In the genomic region with DNA sequence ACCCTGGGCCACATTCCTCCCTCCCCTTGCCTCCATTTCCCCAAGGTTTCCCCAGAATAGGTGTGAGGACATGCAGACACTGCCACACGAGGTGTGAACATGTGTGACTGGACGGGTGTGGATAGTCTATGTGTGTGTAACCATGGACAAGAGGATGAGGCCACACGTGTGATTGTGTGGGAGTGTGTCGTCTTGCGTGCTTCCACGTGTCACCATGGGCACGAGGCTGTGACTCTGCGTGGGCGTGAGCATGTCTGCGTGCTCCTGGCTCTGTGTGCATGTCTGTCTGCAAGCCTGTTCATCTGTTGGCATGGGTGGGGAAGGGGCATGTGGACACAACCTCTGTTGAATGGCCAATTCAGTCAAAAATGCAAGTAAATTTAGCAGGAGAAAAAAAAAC, we compare ENCODE assay signal across 1 cellular context.
TF ChIP-seq lines count a peak whose summit lies in the region.

No MANE protein-coding gene starts in this region.

TF ChIP-seq in HepG2, 621 proteins besides CTCF, POLR2A, EP300 and RAD21:
- TF ChIP-seq FUBP1 (CRISPR knock-in tag; IDR thresholded peaks at IDR 0.05; ENCODE audit: borderline replicate concordance) = no peak
- no peak for TF ChIP-seq ZNF24 (IDR thresholded peaks at IDR 0.05)
- no peak for TF ChIP-seq FOXP1 (IDR thresholded peaks at IDR 0.05)
- no peak for TF ChIP-seq FOXP1 (CRISPR knock-in tag; IDR thresholded peaks at IDR 0.05)
- no peak for TF ChIP-seq PRPF4 (IDR thresholded peaks at IDR 0.05; ENCODE audit: low read depth, low read length, poor library complexity, severe bottlenecking)
- TF ChIP-seq ZNF556 (CRISPR knock-in tag; IDR thresholded peaks at IDR 0.05; ENCODE audit: borderline replicate concordance) = no peak
- TF ChIP-seq KLF15 (CRISPR knock-in tag; IDR thresholded peaks at IDR 0.05; ENCODE audit: borderline replicate concordance) = no peak
- TF ChIP-seq HNF1A (IDR thresholded peaks at IDR 0.05; ENCODE audit: low read depth) = no peak
- no peak for TF ChIP-seq HNF1A (CRISPR knock-in tag; IDR thresholded peaks at IDR 0.05; ENCODE audit: borderline replicate concordance)
- TF ChIP-seq ZNF317 (CRISPR knock-in tag; IDR thresholded peaks at IDR 0.05) = no peak
- 0 out of 2 replicates have a peak, but pooled peaks have one; percentile 57 for TF ChIP-seq ZNF572 (CRISPR knock-in tag; IDR thresholded peaks at IDR 0.05)
- peak; percentile 39; the same call in 1 of the 2 replicates for TF ChIP-seq ZNF687 (CRISPR knock-in tag; IDR thresholded peaks at IDR 0.05)
- TF ChIP-seq, protein P1, sequence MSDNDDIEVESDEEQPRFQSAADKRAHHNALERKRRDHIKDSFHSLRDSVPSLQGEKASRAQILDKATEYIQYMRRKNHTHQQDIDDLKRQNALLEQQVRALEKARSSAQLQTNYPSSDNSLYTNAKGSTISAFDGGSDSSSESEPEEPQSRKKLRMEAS (IDR thresholded peaks at IDR 0.05) = 0 out of 2 replicates have a peak, but pooled peaks have one; percentile 36
- TF ChIP-seq, protein P2, sequence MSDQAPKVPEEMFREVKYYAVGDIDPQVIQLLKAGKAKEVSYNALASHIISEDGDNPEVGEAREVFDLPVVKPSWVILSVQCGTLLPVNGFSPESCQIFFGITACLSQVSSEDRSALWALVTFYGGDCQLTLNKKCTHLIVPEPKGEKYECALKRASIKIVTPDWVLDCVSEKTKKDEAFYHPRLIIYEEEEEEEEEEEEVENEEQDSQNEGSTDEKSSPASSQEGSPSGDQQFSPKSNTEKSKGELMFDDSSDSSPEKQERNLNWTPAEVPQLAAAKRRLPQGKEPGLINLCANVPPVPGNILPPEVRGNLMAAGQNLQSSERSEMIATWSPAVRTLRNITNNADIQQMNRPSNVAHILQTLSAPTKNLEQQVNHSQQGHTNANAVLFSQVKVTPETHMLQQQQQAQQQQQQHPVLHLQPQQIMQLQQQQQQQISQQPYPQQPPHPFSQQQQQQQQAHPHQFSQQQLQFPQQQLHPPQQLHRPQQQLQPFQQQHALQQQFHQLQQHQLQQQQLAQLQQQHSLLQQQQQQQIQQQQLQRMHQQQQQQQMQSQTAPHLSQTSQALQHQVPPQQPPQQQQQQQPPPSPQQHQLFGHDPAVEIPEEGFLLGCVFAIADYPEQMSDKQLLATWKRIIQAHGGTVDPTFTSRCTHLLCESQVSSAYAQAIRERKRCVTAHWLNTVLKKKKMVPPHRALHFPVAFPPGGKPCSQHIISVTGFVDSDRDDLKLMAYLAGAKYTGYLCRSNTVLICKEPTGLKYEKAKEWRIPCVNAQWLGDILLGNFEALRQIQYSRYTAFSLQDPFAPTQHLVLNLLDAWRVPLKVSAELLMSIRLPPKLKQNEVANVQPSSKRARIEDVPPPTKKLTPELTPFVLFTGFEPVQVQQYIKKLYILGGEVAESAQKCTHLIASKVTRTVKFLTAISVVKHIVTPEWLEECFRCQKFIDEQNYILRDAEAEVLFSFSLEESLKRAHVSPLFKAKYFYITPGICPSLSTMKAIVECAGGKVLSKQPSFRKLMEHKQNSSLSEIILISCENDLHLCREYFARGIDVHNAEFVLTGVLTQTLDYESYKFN (CRISPR knock-in tag; conservative IDR thresholded peaks at IDR 0.05) = no peak
- TF ChIP-seq, protein P3, sequence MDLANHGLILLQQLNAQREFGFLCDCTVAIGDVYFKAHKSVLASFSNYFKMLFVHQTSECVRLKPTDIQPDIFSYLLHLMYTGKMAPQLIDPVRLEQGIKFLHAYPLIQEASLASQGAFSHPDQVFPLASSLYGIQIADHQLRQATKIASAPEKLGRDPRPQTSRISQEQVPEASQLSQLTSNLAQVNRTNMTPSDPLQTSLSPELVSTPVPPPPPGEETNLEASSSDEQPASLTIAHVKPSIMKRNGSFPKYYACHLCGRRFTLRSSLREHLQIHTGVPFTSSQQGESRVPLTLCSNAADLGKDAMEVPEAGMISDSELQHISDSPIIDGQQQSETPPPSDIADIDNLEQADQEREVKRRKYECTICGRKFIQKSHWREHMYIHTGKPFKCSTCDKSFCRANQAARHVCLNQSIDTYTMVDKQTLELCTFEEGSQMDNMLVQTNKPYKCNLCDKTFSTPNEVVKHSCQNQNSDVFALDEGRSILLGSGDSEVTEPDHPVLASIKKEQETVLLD (CRISPR knock-in tag; IDR thresholded peaks at IDR 0.05; ENCODE audit: low read depth) = no peak
- no peak for TF ChIP-seq XRCC5 (optimal IDR thresholded peaks at IDR 0.05; ENCODE audit: low read length)
- TF ChIP-seq, protein P4, sequence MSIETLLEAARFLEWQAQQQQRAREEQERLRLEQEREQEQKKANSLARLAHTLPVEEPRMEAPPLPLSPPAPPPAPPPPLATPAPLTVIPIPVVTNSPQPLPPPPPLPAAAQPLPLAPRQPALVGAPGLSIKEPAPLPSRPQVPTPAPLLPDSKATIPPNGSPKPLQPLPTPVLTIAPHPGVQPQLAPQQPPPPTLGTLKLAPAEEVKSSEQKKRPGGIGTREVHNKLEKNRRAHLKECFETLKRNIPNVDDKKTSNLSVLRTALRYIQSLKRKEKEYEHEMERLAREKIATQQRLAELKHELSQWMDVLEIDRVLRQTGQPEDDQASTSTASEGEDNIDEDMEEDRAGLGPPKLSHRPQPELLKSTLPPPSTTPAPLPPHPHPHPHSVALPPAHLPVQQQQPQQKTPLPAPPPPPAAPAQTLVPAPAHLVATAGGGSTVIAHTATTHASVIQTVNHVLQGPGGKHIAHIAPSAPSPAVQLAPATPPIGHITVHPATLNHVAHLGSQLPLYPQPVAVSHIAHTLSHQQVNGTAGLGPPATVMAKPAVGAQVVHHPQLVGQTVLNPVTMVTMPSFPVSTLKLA (IDR thresholded peaks at IDR 0.05) = peak; percentile 82
- TF ChIP-seq ZFX (CRISPR knock-in tag; IDR thresholded peaks at IDR 0.05; ENCODE audit: low read depth) = peak; percentile 36; the same call in 1 of the 2 replicates
- TF ChIP-seq ZNF782 (CRISPR knock-in tag; IDR thresholded peaks at IDR 0.05; ENCODE audit: borderline replicate concordance) = peak; percentile 58; the same call in 1 of the 2 replicates
- TF ChIP-seq MED8 (CRISPR knock-in tag; IDR thresholded peaks at IDR 0.05; ENCODE audit: insufficient replicate concordance) = no peak
- no peak for TF ChIP-seq MAFF (IDR thresholded peaks at IDR 0.05; ENCODE audit: low read depth, low read length)
- 0 out of 2 replicates have a peak, but pooled peaks have one; percentile 46 for TF ChIP-seq ZNF251 (CRISPR knock-in tag; IDR thresholded peaks at IDR 0.05)
- 0 out of 2 replicates have a peak, but pooled peaks have one; percentile 16 for TF ChIP-seq ZNF362 (CRISPR knock-in tag; IDR thresholded peaks at IDR 0.05; ENCODE audit: borderline replicate concordance)
- TF ChIP-seq NFYC (CRISPR knock-in tag; IDR thresholded peaks at IDR 0.05) = no peak
